ENCODE assay signal across 17 cellular contexts in the genomic region with DNA sequence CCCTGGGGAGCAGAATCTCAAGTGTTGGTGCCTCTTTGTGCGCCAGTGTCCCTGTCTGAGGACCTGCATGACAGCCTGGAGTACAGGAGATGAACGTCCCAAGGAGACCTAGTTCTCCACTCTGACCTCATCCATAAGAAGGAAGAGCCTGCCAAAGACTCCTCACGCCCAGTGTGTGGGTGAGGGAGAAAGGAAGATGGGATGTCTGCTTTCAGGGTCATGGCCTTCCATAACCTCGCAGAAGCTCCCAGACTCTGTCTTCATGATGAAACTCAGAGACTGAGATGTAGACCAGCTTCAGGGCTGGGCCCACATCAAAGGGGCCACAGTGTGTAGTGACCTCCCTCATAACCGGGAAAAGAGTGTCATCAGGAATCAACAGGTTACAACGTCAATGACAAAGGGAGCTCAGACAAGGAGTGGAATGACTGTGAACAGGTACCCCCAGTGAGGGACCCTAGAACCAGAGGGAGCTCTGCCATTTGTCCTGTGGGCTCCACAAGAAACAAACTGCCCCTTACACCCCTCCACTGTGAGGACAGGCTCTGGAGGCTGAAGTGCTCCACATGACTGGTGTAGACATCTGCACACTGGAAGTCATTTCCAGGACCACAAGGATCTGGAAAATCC. TPM values are rescaled to one million over a fixed set of nuclear protein-coding genes. Genes with fewer than 3 reads are reported as not detected.
"Had no signal": no experiment of that assay in that cellular context is flagged by ENCODE, and none has a peak within 500 bp of the region (broad histone marks: within the 10 kb centered on the region; RNA-seq: fewer than 3 reads in every experiment).

No MANE protein-coding gene starts in this region.

- H3K4me3 Mint-ChIP-seq: activated CD8-positive, alpha-beta memory T cell treated with anti-CD3 and anti-CD28 coated beads, Interleukin-2, amount 10 ng/mL, durations not matched to agents 7 days and 5 days; activated T-cell treated with anti-CD3 and anti-CD28 coated beads, Interleukin-2, amount 50 U/mL, for 24 hours; neural crest cell; stimulated activated naive CD8-positive, alpha-beta T cell treated with anti-CD3 and anti-CD28 coated beads, Interleukin-15, amount 100 ng/mL, for 72 hours had no signal

- H3K36me3 ChIP-seq: cardiac muscle cell, colonic mucosa, gastroesophageal sphincter, left ventricle myocardium inferior, ovary had no signal

- H3K4me3 ChIP-seq: cardiac muscle cell, colonic mucosa, gastroesophageal sphincter, left ventricle myocardium inferior, ovary had no signal

- H3K27ac ChIP-seq: cardiac muscle cell, colonic mucosa, gastroesophageal sphincter, left ventricle myocardium inferior, ovary had no signal

- DNase-seq: activated CD4-positive, alpha-beta T cell treated with anti-CD3 and anti-CD28 coated beads, Interleukin-2, amount 50 U/mL, for 4 hours; activated CD8-positive, alpha-beta memory T cell treated with anti-CD3 and anti-CD28 coated beads, Interleukin-2, amount 10 ng/mL, durations not matched to agents 7 days and 5 days; activated effector memory CD4-positive, alpha-beta T cell treated with anti-CD3 and anti-CD28 coated beads, Interleukin-2, amount 50 U/mL, for 16 hours; activated T-cell treated with anti-CD3 and anti-CD28 coated beads, Interleukin-2, amount 50 U/mL, for 24 hours; colonic mucosa; effector memory CD4-positive, alpha-beta T cell; kidney; left ventricle myocardium inferior; ovary; stimulated activated CD4-positive, alpha-beta T cell treated with anti-CD3 and anti-CD28 coated beads, Interleukin-4, amount 100 ng/mL, for 1 hour; stimulated activated CD8-positive, alpha-beta memory T cell treated with anti-CD3 and anti-CD28 coated beads, Interleukin-4, amount 100 ng/mL, for 48 hours; stimulated activated naive CD8-positive, alpha-beta T cell treated with anti-CD3 and anti-CD28 coated beads, Interleukin-15, amount 100 ng/mL, for 72 hours had no signal

- H3K27ac Mint-ChIP-seq: activated T-cell treated with anti-CD3 and anti-CD28 coated beads, Interleukin-2, amount 50 U/mL, for 24 hours had no signal

- H3K4me1 ChIP-seq: colonic mucosa, gastroesophageal sphincter, left ventricle myocardium inferior had no signal

- H3K4me1 Mint-ChIP-seq: neural crest cell had no signal

- H3K9me3 ChIP-seq: colonic mucosa, gastroesophageal sphincter, left ventricle myocardium inferior, ovary had no signal

- H3K27me3 Mint-ChIP-seq: activated CD8-positive, alpha-beta memory T cell treated with anti-CD3 and anti-CD28 coated beads, Interleukin-2, amount 10 ng/mL, durations not matched to agents 7 days and 5 days; stimulated activated naive CD8-positive, alpha-beta T cell treated with anti-CD3 and anti-CD28 coated beads, Interleukin-15, amount 100 ng/mL, for 72 hours had no signal

- H3K9me3 Mint-ChIP-seq: neural crest cell had no signal

- H3K27me3 ChIP-seq: colonic mucosa, gastroesophageal sphincter, ovary had no signal

RNA-seq across cellular contexts. Expression of a gene that starts 21.2 kb away (rescaled TPM):
- total RNA-seq: astrocyte, cardiac muscle cell, epithelial cell of proximal tubule, neural crest cell had no signal
- polyA plus RNA-seq: cardiac muscle cell had no signal
